ENCODE assay signal across 8 cellular contexts in genomic region chr22:41524809-41525449, GRCh38. TPM values are rescaled to one million over a fixed set of nuclear protein-coding genes. Genes with fewer than 3 reads are reported as not detected.
DNase-seq lines count a peak whose midpoint lies in the region; ATAC-seq, FAIRE-seq and TF ChIP-seq lines count a peak whose summit lies in the region.

No MANE protein-coding gene starts in this region.

- H3K27me3 ChIP-seq in Panc1 (ENCODE audit: control insufficient read depth, insufficient read depth, low read length): no peaks in the 10 kb centered on the region

- DNase-seq in Panc1 (ENCODE audit: low read depth, low spot score): no peak
- peak; percentile 81 for DNase-seq in kidney
- peak; percentile 43 for DNase-seq in stimulated activated CD8-positive, alpha-beta memory T cell treated with anti-CD3 and anti-CD28 coated beads, Interleukin-7, amount 100 ng/mL, for 24 hours (ENCODE audit: low read depth)
- no peak for DNase-seq in Ammon's horn (ENCODE audit: low spot score)
- DNase-seq in ureter (ENCODE audit: low spot score): no peak
- DNase-seq in AG08396 (ENCODE audit: low spot score): no peak

- ATAC-seq in Panc1: no peak; the same call in 1 of the 2 replicates
- peak; percentile 73 for ATAC-seq in activated T-helper 17 cell treated with anti-CD3 and anti-CD28 coated beads, Interleukin-2, amount 50 U/mL, for 72 hours (replicated peaks)
- ATAC-seq in HG02973 (IDR thresholded peaks at IDR 0.05; ENCODE audit: unreplicated experiment): no peak

- H3K27ac Mint-ChIP-seq in activated T-helper 17 cell treated with anti-CD3 and anti-CD28 coated beads, Interleukin-2, amount 50 U/mL, for 72 hours: peak overlapping the region; percentile 54

- H3K27ac ChIP-seq in Panc1 (ENCODE audit: low read length) (peak overlapping the region; percentile 57; the same call in 1 of the 2 replicates), kidney (ENCODE audit: low read depth in 2 of 2, low read length in 2 of 2) (peak overlapping the region; percentile 22 to 84)

- H3K4me1 ChIP-seq in Panc1 (ENCODE audit: control insufficient read depth, insufficient read depth, low read length): peaks cover 34% of the 10 kb centered on the region
- peaks cover 17 to 24% of the 10 kb centered on the region in 2 donors for H3K4me1 ChIP-seq in kidney (ENCODE audit: control insufficient read depth in 1 of 2, insufficient read depth in 1 of 2, low read depth in 1 of 2, low read length in 2 of 2)

- TF ChIP-seq CTCF in Panc1 (IDR thresholded peaks at IDR 0.05) (no peak), kidney (IDR thresholded peaks at IDR 0.05; ENCODE audit: borderline replicate concordance, extremely low read depth, insufficient read depth) (no peak)

- H3K4me3 Mint-ChIP-seq in activated T-helper 17 cell treated with anti-CD3 and anti-CD28 coated beads, Interleukin-2, amount 50 U/mL, for 72 hours: no peak overlapping the region

- intact Hi-C loops in Panc1 (cut with micrococcal nuclease; ENCODE audit: unreplicated experiment) (no loop called here), kidney (cut with DNase I) (no loop called here)

- in situ Hi-C loops in Panc1 (cut with HindIII; ENCODE audit: low pct_unique_long_range_greater_than_20kb, low sequenced_read_pairs): no loop called here

- H3K36me3 ChIP-seq in Panc1 (ENCODE audit: control insufficient read depth, insufficient read depth, low read length) (no peaks in the 10 kb centered on the region; the same call in 1 of the 2 replicates), kidney (ENCODE audit: control insufficient read depth in 1 of 2, insufficient read depth in 2 of 2, low read length in 2 of 2) (peaks cover 37 to 76% of the 10 kb centered on the region in 2 donors)

- no peak for FAIRE-seq in kidney (lab: Jason Lieb, UNC)

- H3K4me1 Mint-ChIP-seq in activated T-helper 17 cell treated with anti-CD3 and anti-CD28 coated beads, Interleukin-2, amount 50 U/mL, for 72 hours: no peaks in the 10 kb centered on the region

- no peaks in the 10 kb centered on the region for H3K9me3 Mint-ChIP-seq in activated T-helper 17 cell treated with anti-CD3 and anti-CD28 coated beads, Interleukin-2, amount 50 U/mL, for 72 hours

- no peak overlapping the region for H3K4me3 ChIP-seq in Panc1 (ENCODE audit: low read depth in 2 of 2, low read length in 2 of 2)
- H3K4me3 ChIP-seq in kidney (ENCODE audit: low read length in 2 of 2): no peak overlapping the region

- BruUV-seq in Panc1 (replicated peaks; lab: Mats Ljungman, UMichigan): no TSS peak

- H3K27me3 Mint-ChIP-seq in activated T-helper 17 cell treated with anti-CD3 and anti-CD28 coated beads, Interleukin-2, amount 50 U/mL, for 72 hours: no peaks in the 10 kb centered on the region

- no peaks in the 10 kb centered on the region for H3K9me3 ChIP-seq in Panc1 (ENCODE audit: control insufficient read depth, insufficient read depth, low read depth, low read length)
- H3K9me3 ChIP-seq in kidney (ENCODE audit: control insufficient read depth in 1 of 2, low read length in 2 of 2): no peaks in the 10 kb centered on the region

- no peak overlapping the region for H3K9ac ChIP-seq in kidney (ENCODE audit: low read length in 2 of 2)

- CTCF ChIA-PET in Panc1 (lab: Charles Lee): interaction anchor here (0.6 kb wide), 1 partner anchor 13 kb away, joined by 4 read pairs; no protein-coding TSS in a partner anchor

- POLR2A ChIA-PET in Panc1 (lab: Charles Lee): no interaction called here

- peaks cover 73% of the 10 kb centered on the region for H3K36me3 Mint-ChIP-seq in activated T-helper 17 cell treated with anti-CD3 and anti-CD28 coated beads, Interleukin-2, amount 50 U/mL, for 72 hours (ENCODE audit: low read depth)

RNA-seq across cellular contexts. Expression of gene POLR3H, which starts 19.3 kb away (rescaled TPM):
- total RNA-seq in Panc1 (2021; ENCODE audit: unreplicated experiment) (46.6 TPM), kidney (39.4 TPM), ureter (54.2 TPM)
- polyA plus RNA-seq in Panc1 (2012; ENCODE audit: insufficient read length): 52.3 TPM
- 10 to 100 TPM; 19.5 to 58.2 TPM for total RNA-seq in activated T-helper 17 cell treated with anti-CD3 and anti-CD28 coated beads, Interleukin-2, amount 50 U/mL, for 72 hours
- polyA plus RNA-seq in kidney (ENCODE audit: insufficient read depth, low read depth, low replicate concordance): 37.4 TPM

RNA-seq across cellular contexts. Expression of gene CSDC2, which starts 35.9 kb away (rescaled TPM):
- 1.5 TPM for total RNA-seq in Panc1 (2021; ENCODE audit: unreplicated experiment)
- 1.6 TPM for polyA plus RNA-seq in Panc1 (2012; ENCODE audit: insufficient read length)
- total RNA-seq in activated T-helper 17 cell treated with anti-CD3 and anti-CD28 coated beads, Interleukin-2, amount 50 U/mL, for 72 hours: not detected
- 7.8 TPM for total RNA-seq in kidney
- 47.1 TPM for polyA plus RNA-seq in kidney (ENCODE audit: insufficient read depth, low read depth, low replicate concordance)
- 1.8 TPM for total RNA-seq in ureter

RNA-seq across cellular contexts. Expression of gene ACO2, which starts 56.0 kb away (rescaled TPM):
- 71.5 TPM for total RNA-seq in Panc1 (2021; ENCODE audit: unreplicated experiment)
- polyA plus RNA-seq in Panc1 (2012; ENCODE audit: insufficient read length): 96.4 TPM
- 100 to 1,000 TPM in 1 of 2 donors, 10 to 100 TPM in 1; 67.8 to 106 TPM for total RNA-seq in activated T-helper 17 cell treated with anti-CD3 and anti-CD28 coated beads, Interleukin-2, amount 50 U/mL, for 72 hours
- total RNA-seq in kidney: 119 TPM
- polyA plus RNA-seq in kidney (ENCODE audit: insufficient read depth, low read depth, low replicate concordance): 262 TPM
- 121 TPM for total RNA-seq in ureter

RNA-seq across cellular contexts. Expression of gene PHF5A, which starts 56.4 kb away (rescaled TPM):
- total RNA-seq in Panc1 (2021; ENCODE audit: unreplicated experiment): 34.9 TPM
- polyA plus RNA-seq in Panc1 (2012; ENCODE audit: insufficient read length): 30.7 TPM
- total RNA-seq in activated T-helper 17 cell treated with anti-CD3 and anti-CD28 coated beads, Interleukin-2, amount 50 U/mL, for 72 hours: 10 to 100 TPM; 34.3 to 92.0 TPM
- 34.0 TPM for total RNA-seq in kidney
- 42.2 TPM for polyA plus RNA-seq in kidney (ENCODE audit: insufficient read depth, low read depth, low replicate concordance)
- total RNA-seq in ureter: 32.3 TPM

Comparison
In these comparisons a context has a peak if more than half of its experiments do, and no peak if none do; other contexts are left out.
1. DNase-seq: peak in kidney (single experiment) and stimulated activated CD8-positive, alpha-beta memory T cell treated with anti-CD3 and anti-CD28 coated beads, Interleukin-7, amount 100 ng/mL, for 24 hours (single experiment); none in Panc1 (single experiment), Ammon's horn (single experiment), ureter (single experiment) and AG08396 (single experiment).